In genomic region chr1:21834094-21834493, GRCh38 we compare ENCODE assay signal across 1 cellular context.
A peak's percentile ranks its signal among the peaks of the same experiment; 100 is the strongest.
TF ChIP-seq lines count a peak whose summit lies in the region.

No MANE protein-coding gene starts in this region.

TF ChIP-seq in HepG2, 621 proteins besides CTCF, POLR2A, EP300 and RAD21:
- TF ChIP-seq STAG1 (CRISPR knock-in tag; IDR thresholded peaks at IDR 0.05), result peak; percentile 55
- TF ChIP-seq SYNCRIP (IDR thresholded peaks at IDR 0.05; ENCODE audit: insufficient read depth, low read depth, low read length), result no peak
- TF ChIP-seq BATF2 (CRISPR knock-in tag; IDR thresholded peaks at IDR 0.05), result no peak
- peak; percentile 68; the same call in 1 of the 2 replicates for TF ChIP-seq ZNF567 (CRISPR knock-in tag; IDR thresholded peaks at IDR 0.05; ENCODE audit: borderline replicate concordance)
- no peak for TF ChIP-seq TEF (CRISPR knock-in tag; IDR thresholded peaks at IDR 0.05)
- TF ChIP-seq ZSCAN22 (CRISPR knock-in tag; IDR thresholded peaks at IDR 0.05), result 0 out of 2 replicates have a peak, but pooled peaks have one; percentile 42
TF ChIP-seq in HepG2: peak in this region for 3.
